Comparison of ENCODE assay signal across 9 cellular contexts in genomic region chr5:97009212-97009898, GRCh38.
DNase-seq lines count a peak whose midpoint lies in the region; ATAC-seq, FAIRE-seq and TF ChIP-seq lines count a peak whose summit lies in the region.
"Had no signal": no experiment of that assay in that cellular context is flagged by ENCODE, and none has a peak within 500 bp of the region (broad histone marks: within the 10 kb centered on the region; RNA-seq: fewer than 3 reads in every experiment).

No MANE protein-coding gene starts in this region.

- no peak overlapping the region for H3K9ac ChIP-seq in OCI-LY3 (ENCODE audit: low read length)

- peaks cover 16% of the 10 kb centered on the region for H3K4me1 ChIP-seq in OCI-LY3 (ENCODE audit: low read length)

- no peaks in the 10 kb centered on the region for H3K79me2 ChIP-seq in OCI-LY3 (ENCODE audit: low read length)

- no peaks in the 10 kb centered on the region for H3K27me3 ChIP-seq in OCI-LY3 (ENCODE audit: low read depth, low read length)

- TF ChIP-seq CTCF in GM12865 (IDR thresholded peaks at IDR 0.05; ENCODE audit: insufficient read depth, low read depth, low read length, missing control alignments), result no peak
- TF ChIP-seq CTCF in OCI-LY3 (IDR thresholded peaks at IDR 0.05; ENCODE audit: low read depth, low read length), result no peak
- TF ChIP-seq CTCF in coronary artery (IDR thresholded peaks at IDR 0.05), result no peak

- no peak overlapping the region for H3K4me3 ChIP-seq in GM12865 (ENCODE audit: low read depth, low read length)
- no peak overlapping the region for H3K4me3 ChIP-seq in OCI-LY3 (ENCODE audit: low read length)
- H3K4me3 ChIP-seq in coronary artery, result no peak overlapping the region

- H3K9me3 ChIP-seq in OCI-LY3 (ENCODE audit: insufficient read depth, low read length), result no peaks in the 10 kb centered on the region

- peaks cover 18% of the 10 kb centered on the region for H3K36me3 ChIP-seq in OCI-LY3 (replicated peaks; ENCODE audit: low read depth, low read length)

- intact Hi-C loops in left ventricle myocardium superior (cut with micrococcal nuclease), result no loop called here

- no peak for FAIRE-seq in RCC 7860 (lab: Jason Lieb, UNC)
- FAIRE-seq: bronchial epithelial cell had no signal

- H2AFZ ChIP-seq in OCI-LY3 (ENCODE audit: low read depth, low read length), result no peak overlapping the region

- H4K20me1 ChIP-seq in OCI-LY3 (ENCODE audit: insufficient read depth, low read length), result no peaks in the 10 kb centered on the region

- ATAC-seq in GM21737 (IDR thresholded peaks at IDR 0.05; ENCODE audit: unreplicated experiment) (peak; percentile 70), left ventricle myocardium superior (peak; percentile 62), HG03521 (IDR thresholded peaks at IDR 0.05; ENCODE audit: unreplicated experiment) (no peak)

- H3K4me2 ChIP-seq in OCI-LY3 (ENCODE audit: low read length), result peak overlapping the region; percentile 60

- H3K27ac ChIP-seq in OCI-LY3 (ENCODE audit: low read length) (peak overlapping the region; percentile 23), coronary artery (no peak overlapping the region)

- DNase-seq in GM12865 (ENCODE audit: low read depth) (peak; percentile 42), left ventricle myocardium superior (no peak), coronary artery (ENCODE audit: low spot score) (no peak), RCC 7860 (ENCODE audit: low spot score) (no peak), activated gamma-delta T cell (lab: John Stamatoyannopoulos, UW) (no peak)
